27 cellular contexts compared by ENCODE assay signal in genomic region chr7:78863248-78863647, GRCh38.
A peak's percentile ranks its signal among the peaks of the same experiment; 100 is the strongest.
DNase-seq lines count a peak whose midpoint lies in the region; ATAC-seq and TF ChIP-seq lines count a peak whose summit lies in the region.
"Had no signal": no experiment of that assay in that cellular context is flagged by ENCODE, and none has a peak within 500 bp of the region (broad histone marks: within the 10 kb centered on the region; RNA-seq: fewer than 3 reads in every experiment).

No MANE protein-coding gene starts in this region.

- intact Hi-C loops in left ventricle myocardium inferior (cut with micrococcal nuclease) (no loop called here), tibial artery (cut with DNase I; ENCODE audit: low total_unique reads) (no loop called here)

- H3K36me3 ChIP-seq in cardiac muscle cell (no peaks in the 10 kb centered on the region), left ventricle myocardium inferior (no peaks in the 10 kb centered on the region), tibial artery (no peaks in the 10 kb centered on the region)
- H3K36me3 ChIP-seq: colonic mucosa, esophagus muscularis mucosa, HAP-1 had no signal

- H3K27me3 ChIP-seq in cardiac muscle cell: no peaks in the 10 kb centered on the region
- H3K27me3 ChIP-seq in left ventricle myocardium inferior (ENCODE audit: low read depth): no peaks in the 10 kb centered on the region
- H3K27me3 ChIP-seq in tibial artery: no peaks in the 10 kb centered on the region
- H3K27me3 ChIP-seq: colonic mucosa, esophagus muscularis mucosa, foreskin keratinocyte, testis had no signal

- H3K36me3 Mint-ChIP-seq in brain (no peaks in the 10 kb centered on the region), nephron progenitor cell (ENCODE audit: low read depth) (no peaks in the 10 kb centered on the region)

- H3K9me3 Mint-ChIP-seq in brain (peaks cover 6 to 19% (median 14%) of the 10 kb centered on the region in 5 experiments), nephron progenitor cell (peaks cover 13% of the 10 kb centered on the region)

- peaks cover 32% of the 10 kb centered on the region for H3K4me1 ChIP-seq in cardiac muscle cell (ENCODE audit: low read depth)
- peaks cover 20% of the 10 kb centered on the region for H3K4me1 ChIP-seq in left ventricle myocardium inferior
- H3K4me1 ChIP-seq in tibial artery: no peaks in the 10 kb centered on the region
- H3K4me1 ChIP-seq: colonic mucosa, esophagus muscularis mucosa, foreskin keratinocyte, testis had no signal

- ATAC-seq in GM18520 (IDR thresholded peaks at IDR 0.05; ENCODE audit: unreplicated experiment): no peak
- ATAC-seq: activated CD8-positive, alpha-beta T cell treated with anti-CD3 and anti-CD28 coated beads for 36 hours; activated T-helper 17 cell treated with anti-CD3 and anti-CD28 coated beads, Interleukin-2, amount 50 U/mL, for 72 hours; foreskin keratinocyte; K562; left colon; stimulated activated naive CD8-positive, alpha-beta T cell treated with anti-CD3 and anti-CD28 coated beads, Interleukin-15, Interleukin-2, amounts not matched to agents 100 U/mL and 50 U/mL, for 24 hours had no signal

- H3K4me3 ChIP-seq in cardiac muscle cell: no peak overlapping the region
- H3K4me3 ChIP-seq in left ventricle myocardium inferior: no peak overlapping the region
- no peak overlapping the region for H3K4me3 ChIP-seq in tibial artery
- H3K4me3 ChIP-seq: colonic mucosa, esophagus muscularis mucosa, HAP-1, K562, testis had no signal

- no peaks in the 10 kb centered on the region for H3K27me3 Mint-ChIP-seq in brain
- peaks cover 7% of the 10 kb centered on the region for H3K27me3 Mint-ChIP-seq in nephron progenitor cell (ENCODE audit: low read depth, poor library complexity)
- H3K27me3 Mint-ChIP-seq: activated CD8-positive, alpha-beta T cell treated with anti-CD3 and anti-CD28 coated beads for 36 hours; activated T-helper 17 cell treated with anti-CD3 and anti-CD28 coated beads, Interleukin-2, amount 50 U/mL, for 72 hours had no signal

- peak overlapping the region in 4 of 5 experiments; percentile 28 to 76 (median 46) for H3K27ac Mint-ChIP-seq in brain
- H3K27ac Mint-ChIP-seq in nephron progenitor cell: peak overlapping the region; percentile 55
- H3K27ac Mint-ChIP-seq: activated CD8-positive, alpha-beta T cell treated with anti-CD3 and anti-CD28 coated beads for 36 hours; activated T-helper 17 cell treated with anti-CD3 and anti-CD28 coated beads, Interleukin-2, amount 50 U/mL, for 72 hours; immature natural killer cell had no signal

- no peaks in the 10 kb centered on the region for H3K9me3 ChIP-seq in cardiac muscle cell (ENCODE audit: low read depth)
- H3K9me3 ChIP-seq in left ventricle myocardium inferior (replicated peaks): no peaks in the 10 kb centered on the region
- no peaks in the 10 kb centered on the region for H3K9me3 ChIP-seq in tibial artery
- H3K9me3 ChIP-seq: colonic mucosa, esophagus muscularis mucosa, HAP-1, testis had no signal

- peak overlapping the region; percentile 82 for H3K27ac ChIP-seq in cardiac muscle cell
- H3K27ac ChIP-seq in left ventricle myocardium inferior (replicated peaks): no peak overlapping the region
- no peak overlapping the region for H3K27ac ChIP-seq in tibial artery
- H3K27ac ChIP-seq: colonic mucosa, esophagus muscularis mucosa, foreskin keratinocyte, testis had no signal

- H3K4me1 Mint-ChIP-seq in brain (peaks cover 19% of the 10 kb centered on the region), nephron progenitor cell (no peaks in the 10 kb centered on the region)
- H3K4me1 Mint-ChIP-seq: activated T-helper 17 cell treated with anti-CD3 and anti-CD28 coated beads, Interleukin-2, amount 50 U/mL, for 72 hours; immature natural killer cell had no signal

- no peak for TF ChIP-seq CTCF in cardiac muscle cell (IDR thresholded peaks at IDR 0.05; ENCODE audit: low read depth, low read length)
- no peak for TF ChIP-seq CTCF in left ventricle myocardium inferior (IDR thresholded peaks at IDR 0.05; ENCODE audit: borderline replicate concordance)
- TF ChIP-seq CTCF in brain (conservative IDR thresholded peaks at IDR 0.05): no peak
- no peak for TF ChIP-seq CTCF in nephron progenitor cell (IDR thresholded peaks at IDR 0.05)
- no peak for TF ChIP-seq CTCF in tibial artery (IDR thresholded peaks at IDR 0.05)

- DNase-seq in cardiac muscle cell (ENCODE audit: low read depth in 1 of 2, low spot score in 1 of 2) (peak in 1 of 2 donors; percentile 76), left ventricle myocardium inferior (no peak), nephron progenitor cell (peak; percentile 1), NCI-H226 (no peak), tibial artery (no peak)
- DNase-seq: ACHN; activated CD4-positive, CD25-positive, alpha-beta regulatory T cell treated with anti-CD3 and anti-CD28 coated beads, Interleukin-2, amount 50 U/mL, for 72 hours; activated CD8-positive, alpha-beta T cell treated with anti-CD3 and anti-CD28 coated beads for 36 hours; activated naive CD4-positive, alpha-beta T cell treated with anti-CD3 and anti-CD28 coated beads, Interleukin-2, amount 50 U/mL, for 16 hours; amygdala; colonic mucosa; DMS153; foreskin keratinocyte; hippocampal formation; immature natural killer cell; left colon; NCI-H1436; NCI-H526; occipital lobe; stimulated activated naive CD8-positive, alpha-beta T cell treated with anti-CD3 and anti-CD28 coated beads, Interleukin-15, Interleukin-2, amounts not matched to agents 100 U/mL and 50 U/mL, for 24 hours; testis had no signal

- H3K4me3 Mint-ChIP-seq in brain (no peak overlapping the region), nephron progenitor cell (no peak overlapping the region)
- H3K4me3 Mint-ChIP-seq: activated CD8-positive, alpha-beta T cell treated with anti-CD3 and anti-CD28 coated beads for 36 hours; activated T-helper 17 cell treated with anti-CD3 and anti-CD28 coated beads, Interleukin-2, amount 50 U/mL, for 72 hours; immature natural killer cell had no signal
